In genomic region chr11:114279778-114280532, GRCh38 we compare ENCODE assay signal across 8 cellular contexts. TPM values are rescaled to one million over a fixed set of nuclear protein-coding genes. Genes with fewer than 3 reads are reported as not detected.
DNase-seq lines count a peak whose midpoint lies in the region; ATAC-seq and TF ChIP-seq lines count a peak whose summit lies in the region.

No MANE protein-coding gene starts in this region.

- H3K9ac ChIP-seq in subcutaneous abdominal adipose tissue (ENCODE audit: low read length in 5 of 5): no peak overlapping the region

- peak; percentile 26 for ATAC-seq in Right ventricle myocardium superior (ENCODE audit: poor library complexity)
- ATAC-seq in left lobe of liver: no peak
- ATAC-seq in GM19035 (IDR thresholded peaks at IDR 0.05; ENCODE audit: unreplicated experiment): no peak

- H3K27me3 ChIP-seq in brain microvascular endothelial cell (replicated peaks) (no peaks in the 10 kb centered on the region), subcutaneous abdominal adipose tissue (ENCODE audit: control insufficient read depth in 5 of 5, insufficient read depth in 4 of 5, low read length in 5 of 5) (no peaks in the 10 kb centered on the region)

- TF ChIP-seq CTCF in brain microvascular endothelial cell (IDR thresholded peaks at IDR 0.05; ENCODE audit: low read depth, low read length, missing control alignments): no peak

- DNase-seq in HCEC 1CT (peak; percentile 65), brain microvascular endothelial cell (peak; percentile 11), Right ventricle myocardium superior (no peak), left lobe of liver (ENCODE audit: low spot score) (no peak), NCI-H1436 treated with DMSO at 0.1 percent for 48 hours (lab: John Stamatoyannopoulos, UW) (no peak)
- DNase-seq in activated CD4-positive, CD25-positive, alpha-beta regulatory T cell (lab: John Stamatoyannopoulos, UW): no peak

- peaks cover 4 to 24% (median 23%) of the 10 kb centered on the region in 5 donors for H3K4me1 ChIP-seq in subcutaneous abdominal adipose tissue (ENCODE audit: control insufficient read depth in 5 of 5, insufficient read depth in 5 of 5, low read length in 5 of 5)

- no peaks in the 10 kb centered on the region for H3K9me3 ChIP-seq in subcutaneous abdominal adipose tissue (ENCODE audit: control insufficient read depth in 5 of 5, low read length in 5 of 5)

- H3K4me3 ChIP-seq in brain microvascular endothelial cell (ENCODE audit: low read depth, low read length) (no peak overlapping the region), subcutaneous abdominal adipose tissue (ENCODE audit: low read depth in 1 of 5, low read length in 5 of 5) (no peak overlapping the region)

- H3K36me3 ChIP-seq in brain microvascular endothelial cell (replicated peaks) (no peaks in the 10 kb centered on the region), subcutaneous abdominal adipose tissue (ENCODE audit: control insufficient read depth in 5 of 5, insufficient read depth in 5 of 5, low read length in 5 of 5) (no peaks in the 10 kb centered on the region)

- in situ Hi-C loops in brain microvascular endothelial cell (cut with HindIII; ENCODE audit: low pct_ligation_motif_present, low sequenced_read_pairs): no loop called here

- intact Hi-C loops in Right ventricle myocardium superior (cut with DNase I): loop anchor here (10.0 kb wide), 1 partner anchor 115 kb away; no protein-coding TSS in a partner anchor

- no peak overlapping the region for H3K27ac ChIP-seq in brain microvascular endothelial cell
- H3K27ac ChIP-seq in subcutaneous abdominal adipose tissue (ENCODE audit: low read depth, low read length): peak overlapping the region; percentile 91

RNA-seq across cellular contexts. Expression of gene NNMT, which starts 16.2 kb away (rescaled TPM):
- total RNA-seq in Right ventricle myocardium superior (29.8 TPM), left lobe of liver (588 TPM)

Comparison
In these comparisons a context has a peak if more than half of its experiments do, and no peak if none do; other contexts are left out.
1. DNase-seq: peak in HCEC 1CT (single experiment) and brain microvascular endothelial cell (single experiment); none in Right ventricle myocardium superior (single experiment), activated CD4-positive, CD25-positive, alpha-beta regulatory T cell (0 of 4), left lobe of liver (single experiment) and NCI-H1436 treated with DMSO at 0.1 percent for 48 hours (single experiment).
2. RNA of gene NNMT, which starts 16.2 kb away (total RNA-seq): 588 TPM in left lobe of liver (single experiment); 29.8 TPM in Right ventricle myocardium superior (single experiment); every median in the first group is over 10 times any median in the second.